Comparison of ENCODE assay signal across 1 cellular context in genomic region chr13:79837741-79838450, GRCh38.
TF ChIP-seq lines count a peak whose summit lies in the region.

No MANE protein-coding gene starts in this region.

TF ChIP-seq in IMR-90, 13 proteins besides CTCF, POLR2A, EP300 and RAD21 (continued from another document):
- TF ChIP-seq ELK1 (IDR thresholded peaks at IDR 0.05; ENCODE audit: borderline replicate concordance, low read depth, low read length) (no peak), CEBPB (IDR thresholded peaks at IDR 0.05; ENCODE audit: low read depth, low read length) (0 out of 2 replicates have a peak, but pooled peaks have one; percentile 11), CHD1 (IDR thresholded peaks at IDR 0.05; ENCODE audit: low read depth, low read length) (no peak), SMC3 (IDR thresholded peaks at IDR 0.05; ENCODE audit: low read depth, low read length) (no peak), BHLHE40 (IDR thresholded peaks at IDR 0.05; ENCODE audit: low read depth, low read length) (no peak), MAFK (IDR thresholded peaks at IDR 0.05; ENCODE audit: low read depth, low read length) (no peak), MAZ (IDR thresholded peaks at IDR 0.05; ENCODE audit: borderline replicate concordance, low read depth, low read length) (no peak)
